Comparison of ENCODE assay signal across 8 cellular contexts in genomic region chr20:39640147-39640546, GRCh38.
"Had no signal": no experiment of that assay in that cellular context is flagged by ENCODE, and none has a peak within 500 bp of the region (broad histone marks: within the 10 kb centered on the region; RNA-seq: fewer than 3 reads in every experiment).

No MANE protein-coding gene starts in this region.

- H3K4me1 Mint-ChIP-seq: IgD-negative memory B cell had no signal

- H3K27ac Mint-ChIP-seq: HFFc6, IgD-negative memory B cell had no signal

- DNase-seq: GM23248, GOT3, H7, HFFc6, KBM-7 had no signal

- FAIRE-seq: HepG2 had no signal

- H3K36me3 Mint-ChIP-seq: IgD-negative memory B cell had no signal

- H3K9me3 Mint-ChIP-seq: IgD-negative memory B cell had no signal

- H3K4me3 Mint-ChIP-seq: HFFc6, IgD-negative memory B cell had no signal

- ATAC-seq: HCT116, HepG2 had no signal
